8 cellular contexts compared by ENCODE assay signal in the genomic region with DNA sequence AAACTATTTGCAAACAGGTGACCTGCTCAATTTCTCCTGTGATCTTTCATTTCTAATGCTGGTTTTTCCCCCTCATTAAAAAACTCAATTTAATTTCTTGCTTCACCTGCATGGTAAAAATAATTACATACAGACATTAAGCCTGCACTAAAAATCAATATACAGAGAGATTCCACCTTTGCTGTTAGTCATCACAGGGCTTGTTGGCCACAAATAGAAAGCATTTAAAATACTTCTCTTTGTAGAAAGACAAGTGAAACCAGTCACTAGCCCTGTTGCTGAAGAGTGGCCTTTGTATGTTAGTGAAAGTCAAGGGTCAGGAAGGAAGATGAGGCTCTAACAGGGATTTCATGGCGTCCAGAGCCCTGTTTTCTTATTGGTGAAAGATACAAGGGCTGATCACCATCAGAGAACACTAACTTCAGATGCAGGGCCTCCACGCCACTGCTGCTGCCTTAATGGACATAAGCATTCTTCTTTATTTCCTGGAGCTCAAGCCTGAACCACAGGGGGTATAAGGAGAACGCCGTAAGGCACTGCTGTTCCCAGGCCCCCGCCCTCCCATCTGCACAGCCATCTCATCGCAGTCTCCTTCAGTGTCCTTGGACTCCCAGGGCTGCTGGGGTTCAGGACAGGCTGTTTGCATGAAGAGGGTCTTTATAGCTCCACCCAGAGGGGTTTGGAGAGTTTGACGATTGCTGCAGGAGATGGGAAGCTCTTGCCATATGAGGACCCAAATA.
A peak's percentile ranks its signal among the peaks of the same experiment; 100 is the strongest.
DNase-seq lines count a peak whose midpoint lies in the region; ATAC-seq and TF ChIP-seq lines count a peak whose summit lies in the region.

No MANE protein-coding gene starts in this region.

- intact Hi-C loops in activated CD8-positive, alpha-beta T cell treated with anti-CD3 and anti-CD28 coated beads for 36 hours (cut with micrococcal nuclease): loop anchor here (10.0 kb wide), 1 partner anchor 348 kb away; no protein-coding TSS in a partner anchor
- intact Hi-C loops in vagina (cut with DNase I): loop anchor here (10.0 kb wide), 1 partner anchor 158 kb away; no protein-coding TSS in a partner anchor

- peaks cover 57% of the 10 kb centered on the region for H3K4me1 ChIP-seq in vagina

- H3K27me3 Mint-ChIP-seq in activated CD8-positive, alpha-beta T cell treated with anti-CD3 and anti-CD28 coated beads for 36 hours: no peaks in the 10 kb centered on the region
- H3K27me3 Mint-ChIP-seq in memory B cell: no peaks in the 10 kb centered on the region

- TF ChIP-seq POLR2A in vagina (IDR thresholded peaks at IDR 0.05): no peak

- no peaks in the 10 kb centered on the region for H3K36me3 ChIP-seq in vagina

- TF ChIP-seq CTCF in HL-60 (IDR thresholded peaks at IDR 0.05; ENCODE audit: insufficient read depth, low read length): no peak
- TF ChIP-seq CTCF in activated CD8-positive, alpha-beta T cell treated with anti-CD3 and anti-CD28 coated beads for 36 hours (IDR thresholded peaks at IDR 0.05): no peak
- no peak for TF ChIP-seq CTCF in vagina (IDR thresholded peaks at IDR 0.05)

- H3K4me3 ChIP-seq in HL-60 (replicated peaks; ENCODE audit: insufficient read depth, low read length): no peak overlapping the region
- no peak overlapping the region for H3K4me3 ChIP-seq in vagina

- H3K27ac ChIP-seq in HL-60 (replicated peaks) (peak overlapping the region; percentile 98), vagina (peak overlapping the region; percentile 91)

- H3K36me3 Mint-ChIP-seq in activated CD8-positive, alpha-beta T cell treated with anti-CD3 and anti-CD28 coated beads for 36 hours (ENCODE audit: low read depth): no peaks in the 10 kb centered on the region
- H3K36me3 Mint-ChIP-seq in memory B cell: no peaks in the 10 kb centered on the region

- H3K9me3 Mint-ChIP-seq in activated CD8-positive, alpha-beta T cell treated with anti-CD3 and anti-CD28 coated beads for 36 hours: no peaks in the 10 kb centered on the region
- no peaks in the 10 kb centered on the region for H3K9me3 Mint-ChIP-seq in memory B cell

- POLR2A ChIA-PET in activated CD8-positive, alpha-beta T cell treated with anti-CD3 and anti-CD28 coated beads for 36 hours (lab: Charles Lee): interaction anchor here (8.6 kb wide), 1 partner anchor 116 kb away, joined by 132 read pairs; the partner anchor contains the start of gene IRF2BP2

- peaks cover 93% of the 10 kb centered on the region for H3K4me1 Mint-ChIP-seq in activated CD8-positive, alpha-beta T cell treated with anti-CD3 and anti-CD28 coated beads for 36 hours (ENCODE audit: low read depth)
- H3K4me1 Mint-ChIP-seq in memory B cell: peaks cover 47% of the 10 kb centered on the region

- no peak overlapping the region for H3K4me3 Mint-ChIP-seq in activated CD8-positive, alpha-beta T cell treated with anti-CD3 and anti-CD28 coated beads for 36 hours
- no peak overlapping the region for H3K4me3 Mint-ChIP-seq in memory B cell

- DNase-seq in ELF-1 (ENCODE audit: low read depth, low spot score): peak; percentile 56
- no peak for DNase-seq in HL-60 (ENCODE audit: low read depth in 1 of 2, low spot score in 1 of 2)
- DNase-seq in activated CD8-positive, alpha-beta T cell treated with anti-CD3 and anti-CD28 coated beads for 36 hours: no peak
- DNase-seq in memory B cell (ENCODE audit: low spot score in 2 of 2): no peak
- DNase-seq in vagina (ENCODE audit: extremely low spot score in 2 of 2): no peak
- no peak for DNase-seq in NCI-H774 (lab: John Stamatoyannopoulos, UW)
- DNase-seq in cortex of kidney (lab: John Stamatoyannopoulos, UW): no peak

- H3K27me3 ChIP-seq in HL-60 (ENCODE audit: insufficient read depth, poor library complexity, severe bottlenecking) (no peaks in the 10 kb centered on the region), vagina (no peaks in the 10 kb centered on the region)

- peak overlapping the region; percentile 99 for H3K27ac Mint-ChIP-seq in activated CD8-positive, alpha-beta T cell treated with anti-CD3 and anti-CD28 coated beads for 36 hours
- peak overlapping the region; percentile 56 for H3K27ac Mint-ChIP-seq in memory B cell

- no peaks in the 10 kb centered on the region for H3K9me3 ChIP-seq in vagina

- CTCF ChIA-PET in activated CD8-positive, alpha-beta T cell treated with anti-CD3 and anti-CD28 coated beads for 36 hours (lab: Charles Lee): interaction anchor here (0.8 to 0.9 kb wide), 2 partner anchors 45 to 116 kb away, joined by 3 read pairs; no protein-coding TSS in a partner anchor

- no peak for ATAC-seq in activated CD8-positive, alpha-beta T cell treated with anti-CD3 and anti-CD28 coated beads for 36 hours
- ATAC-seq in memory B cell (ENCODE audit: low read depth) (no peak), HG03039 (IDR thresholded peaks at IDR 0.05; ENCODE audit: unreplicated experiment) (no peak)
